8 cellular contexts compared by ENCODE assay signal in genomic region chr1:241357366-241358305, GRCh38. TPM values are rescaled to one million over a fixed set of nuclear protein-coding genes. Genes with fewer than 3 reads are reported as not detected.
A peak's percentile ranks its signal among the peaks of the same experiment; 100 is the strongest.
DNase-seq lines count a peak whose midpoint lies in the region; ATAC-seq and TF ChIP-seq lines count a peak whose summit lies in the region.

No MANE protein-coding gene starts in this region.

- H3K27me3 Mint-ChIP-seq in T-helper 17 cell, result peaks cover 54% of the 10 kb centered on the region

- no peak for TF ChIP-seq POLR2A in spleen (IDR thresholded peaks at IDR 0.05)

- DNase-seq in NCI-H1694 treated with DMSO at 0.1 percent for 48 hours (lab: John Stamatoyannopoulos, UW), result peak; percentile 43
- DNase-seq in NCI-H1694 (lab: John Stamatoyannopoulos, UW), result no peak
- no peak for DNase-seq in T-helper 17 cell
- no peak for DNase-seq in right cardiac atrium
- no peak for DNase-seq in spleen
- DNase-seq in stimulated activated naive CD4-positive, alpha-beta T cell treated with Interleukin-2 at 50 U/mL for 16 hours (lab: John Stamatoyannopoulos, UW), result no peak
- DNase-seq in effector CD8-positive, alpha-beta T cell (lab: John Stamatoyannopoulos, UW), result no peak
- no peak for DNase-seq in cerebellum (ENCODE audit: low spot score)

- H3K36me3 Mint-ChIP-seq in T-helper 17 cell (ENCODE audit: low read depth), result no peaks in the 10 kb centered on the region

- intact Hi-C loops in right cardiac atrium (cut with DNase I) (no loop called here), spleen (cut with DNase I; ENCODE audit: low total_unique reads) (no loop called here)

- no peak for TF ChIP-seq CTCF in spleen (IDR thresholded peaks at IDR 0.05 in 8 of 11, conservative IDR thresholded peaks at IDR 0.05 in 3 of 11)

- H3K4me3 Mint-ChIP-seq in T-helper 17 cell, result peak overlapping the region; percentile 66

- H3K4me1 Mint-ChIP-seq in T-helper 17 cell, result peaks cover 2% of the 10 kb centered on the region

- H3K9me3 ChIP-seq in T-helper 17 cell (ENCODE audit: control insufficient read depth, low read length, poor library complexity, severe bottlenecking) (no peaks in the 10 kb centered on the region), right cardiac atrium (ENCODE audit: control insufficient read depth, low read length) (no peaks in the 10 kb centered on the region), spleen (no peaks in the 10 kb centered on the region)

- no peaks in the 10 kb centered on the region for H3K36me3 ChIP-seq in spleen

- H3K27ac Mint-ChIP-seq in T-helper 17 cell, result no peak overlapping the region

- 7% methylated on average over 33 of the region's 33 CpGs for WGBS in right cardiac atrium
- WGBS in spleen, 5 donors, result 6 to 12% (median 8%) methylated on average over 20 to 33 of the region's 33 CpGs

- H3K4me3 ChIP-seq in right cardiac atrium (ENCODE audit: low read length), result peak overlapping the region; percentile 42
- peak overlapping the region; percentile 34 to 79 (median 56) for H3K4me3 ChIP-seq in spleen

- no peaks in the 10 kb centered on the region for H3K27me3 ChIP-seq in right cardiac atrium (ENCODE audit: control insufficient read depth, insufficient read depth)
- peaks cover 0 to 71% (median 25%) of the 10 kb centered on the region in 7 donors for H3K27me3 ChIP-seq in spleen (replicated peaks in 1 of 7)

- no peak for ATAC-seq in T-helper 17 cell
- no peak for ATAC-seq in right cardiac atrium

- H3K4me1 ChIP-seq in right cardiac atrium (ENCODE audit: control insufficient read depth, insufficient read depth, low read length) (no peaks in the 10 kb centered on the region), spleen (peaks cover 0 to 21% (median 8%) of the 10 kb centered on the region in 6 donors)

- H3K27ac ChIP-seq in right cardiac atrium (ENCODE audit: low read length) (no peak overlapping the region), spleen (no peak overlapping the region)

RNA-seq across cellular contexts. Expression of gene RGS7, which starts 0.6 kb away (rescaled TPM):
- total RNA-seq in T-helper 17 cell (not detected), right cardiac atrium (not detected), spleen (1 to 10 TPM in 2 of 7 donors, under 1 TPM in 4, not detected in 1; 0.49 to 1.8 (median 0.77) TPM), cerebellum (12.5 TPM)
- polyA plus RNA-seq in right cardiac atrium (0.02 TPM), spleen (1 to 10 TPM in 1 of 3 donors, under 1 TPM in 2; 0.09 to 1.6 (median 0.35) TPM)
